ENCODE assay signal across 5 cellular contexts in genomic region chr2:127529416-127529815, GRCh38. TPM values are rescaled to one million over a fixed set of nuclear protein-coding genes. Genes with fewer than 3 reads are reported as not detected.
"Had no signal": no experiment of that assay in that cellular context is flagged by ENCODE, and none has a peak within 500 bp of the region (broad histone marks: within the 10 kb centered on the region; RNA-seq: fewer than 3 reads in every experiment).

No MANE protein-coding gene starts in this region.

RNA-seq across cellular contexts. Expression of gene MYO7B, which starts 6.1 kb away (rescaled TPM):
- total RNA-seq: dermis blood vessel endothelial cell, foreskin keratinocyte, mammary epithelial cell had no signal
- polyA plus RNA-seq: fibroblast of lung; mammary epithelial cell; naive thymus-derived CD4-positive, alpha-beta T cell had no signal
